Comparison of ENCODE assay signal across 7 cellular contexts in the genomic region with DNA sequence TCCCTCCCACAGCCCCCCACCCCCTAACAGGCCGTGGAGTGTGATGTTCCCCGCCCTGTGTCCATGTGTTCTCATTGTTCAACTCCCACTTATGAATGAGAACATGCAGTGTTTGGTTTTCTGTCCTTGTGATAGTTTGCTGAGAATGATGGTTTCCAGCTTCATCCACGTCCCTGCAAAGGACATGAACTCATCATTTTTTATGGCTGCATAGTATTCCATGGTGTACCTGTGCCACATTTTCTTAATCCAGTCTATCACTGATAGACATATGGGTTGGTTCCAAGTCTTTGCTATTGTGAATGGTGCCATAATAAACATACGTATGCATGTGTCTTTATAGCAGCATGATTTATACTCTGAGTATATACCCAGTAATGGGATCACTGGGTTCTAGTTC. TPM values are rescaled to one million over a fixed set of nuclear protein-coding genes. Genes with fewer than 3 reads are reported as not detected.
DNase-seq lines count a peak whose midpoint lies in the region; ATAC-seq and TF ChIP-seq lines count a peak whose summit lies in the region.
"Not testable (repeated sequence)": the region's sequence is repeated elsewhere in the genome, so short reads cannot be mapped to it uniquely, and the experiment has no call there.

No MANE protein-coding gene starts in this region.

- POLR2A ChIA-PET in CD4-positive, alpha-beta T cell (lab: Charles Lee) = interaction anchor here (3.8 kb wide), 1 partner anchor 24 kb away, joined by 13 read pairs; a partner anchor contains a TSS
- POLR2A ChIA-PET in CD8-positive, alpha-beta memory T cell (lab: Charles Lee) = not testable (repeated sequence)

- H3K4me3 ChIP-seq in CD8-positive, alpha-beta memory T cell (ENCODE audit: low read length); HL-60 (replicated peaks; ENCODE audit: insufficient read depth, low read length): not testable (repeated sequence)

- H3K9me3 Mint-ChIP-seq in CD4-positive, alpha-beta T cell; activated naive CD4-positive, alpha-beta T cell treated with anti-CD3 and anti-CD28 coated beads, Interleukin-2, amount 50 U/mL, for 24 hours; central memory CD8-positive, alpha-beta T cell; immature natural killer cell; natural killer cell treated with Interleukin-12 subunit alpha and Interleukin-12 subunit beta and Interleukin-15 and Interleukin-18, amount 100 ng/mL, for 72 hours: not testable (repeated sequence)
- H3K9me3 Mint-ChIP-seq in CD8-positive, alpha-beta memory T cell = peaks cover 0 to 14% (median 5%) of the 10 kb centered on the region in 5 donors

- intact Hi-C loops in CD4-positive, alpha-beta T cell (cut with DNase I, micrococcal nuclease) = not testable (repeated sequence)

- ATAC-seq in CD4-positive, alpha-beta T cell (ENCODE audit: poor library complexity); central memory CD8-positive, alpha-beta T cell (replicated peaks; ENCODE audit: extremely low read depth, poor library complexity, severe bottlenecking); natural killer cell treated with Interleukin-12 subunit alpha and Interleukin-12 subunit beta and Interleukin-15 and Interleukin-18, amount 100 ng/mL, for 72 hours: not testable (repeated sequence)

- CTCF ChIA-PET in CD4-positive, alpha-beta T cell (lab: Charles Lee); CD8-positive, alpha-beta memory T cell (lab: Charles Lee): not testable (repeated sequence)

- H3K4me3 Mint-ChIP-seq in CD4-positive, alpha-beta T cell; activated naive CD4-positive, alpha-beta T cell treated with anti-CD3 and anti-CD28 coated beads, Interleukin-2, amount 50 U/mL, for 24 hours: not testable (repeated sequence)
- H3K4me3 Mint-ChIP-seq in CD8-positive, alpha-beta memory T cell = peak overlapping the region in 4 of 7 donors; percentile 12 to 19 (median 15)
- H3K4me3 Mint-ChIP-seq in central memory CD8-positive, alpha-beta T cell = peak overlapping the region; percentile 27
- peak overlapping the region; percentile 69 to 85 (median 76) for H3K4me3 Mint-ChIP-seq in immature natural killer cell
- H3K4me3 Mint-ChIP-seq in natural killer cell treated with Interleukin-12 subunit alpha and Interleukin-12 subunit beta and Interleukin-15 and Interleukin-18, amount 100 ng/mL, for 72 hours = peak overlapping the region; percentile 57

- peaks cover 29% of the 10 kb centered on the region for H3K36me3 Mint-ChIP-seq in CD4-positive, alpha-beta T cell (ENCODE audit: low read depth)
- peaks cover 7 to 27% (median 9%) of the 10 kb centered on the region in 3 donors for H3K36me3 Mint-ChIP-seq in CD8-positive, alpha-beta memory T cell
- H3K36me3 Mint-ChIP-seq in activated naive CD4-positive, alpha-beta T cell treated with anti-CD3 and anti-CD28 coated beads, Interleukin-2, amount 50 U/mL, for 24 hours = peaks cover 18% of the 10 kb centered on the region
- H3K36me3 Mint-ChIP-seq in central memory CD8-positive, alpha-beta T cell (ENCODE audit: insufficient read depth) = not testable (repeated sequence)
- H3K36me3 Mint-ChIP-seq in immature natural killer cell = peaks cover 4 to 25% (median 11%) of the 10 kb centered on the region in 3 donors
- peaks cover 16% of the 10 kb centered on the region for H3K36me3 Mint-ChIP-seq in natural killer cell treated with Interleukin-12 subunit alpha and Interleukin-12 subunit beta and Interleukin-15 and Interleukin-18, amount 100 ng/mL, for 72 hours

- not testable (repeated sequence) for H3K27ac ChIP-seq in CD4-positive, alpha-beta T cell (ENCODE audit: low read depth, low read length); CD8-positive, alpha-beta memory T cell (ENCODE audit: low read depth, low read length)
- peak overlapping the region; percentile 16; the same call in 1 of the 2 replicates for H3K27ac ChIP-seq in HL-60 (replicated peaks)

- H3K27ac Mint-ChIP-seq in CD4-positive, alpha-beta T cell = peak overlapping the region; percentile 35
- peak overlapping the region; percentile 15 to 90 (median 74) for H3K27ac Mint-ChIP-seq in CD8-positive, alpha-beta memory T cell
- peak overlapping the region; percentile 27 for H3K27ac Mint-ChIP-seq in activated naive CD4-positive, alpha-beta T cell treated with anti-CD3 and anti-CD28 coated beads, Interleukin-2, amount 50 U/mL, for 24 hours
- H3K27ac Mint-ChIP-seq in central memory CD8-positive, alpha-beta T cell (ENCODE audit: low read depth) = peak overlapping the region; percentile 23
- H3K27ac Mint-ChIP-seq in immature natural killer cell = peak overlapping the region; percentile 86 to 98 (median 92)
- peak overlapping the region; percentile 60 to 63 for H3K27ac Mint-ChIP-seq in natural killer cell treated with Interleukin-12 subunit alpha and Interleukin-12 subunit beta and Interleukin-15 and Interleukin-18, amount 100 ng/mL, for 72 hours

- H3K4me1 ChIP-seq in CD8-positive, alpha-beta memory T cell (ENCODE audit: insufficient read depth, low read length) = peaks cover 27% of the 10 kb centered on the region

- H3K27me3 ChIP-seq in CD4-positive, alpha-beta T cell (ENCODE audit: control insufficient read depth, insufficient read depth, low read length); CD8-positive, alpha-beta memory T cell (ENCODE audit: insufficient read depth, low read length, poor library complexity, severe bottlenecking); HL-60 (ENCODE audit: insufficient read depth, poor library complexity, severe bottlenecking): not testable (repeated sequence)

- not testable (repeated sequence) for H3K9me3 ChIP-seq in CD4-positive, alpha-beta T cell (ENCODE audit: control insufficient read depth, low read length); CD8-positive, alpha-beta memory T cell (ENCODE audit: low read length)

- H3K4me1 Mint-ChIP-seq in CD4-positive, alpha-beta T cell (ENCODE audit: low read depth) = peaks cover 72% of the 10 kb centered on the region
- H3K4me1 Mint-ChIP-seq in CD8-positive, alpha-beta memory T cell = peaks cover 71 to 87% (median 82%) of the 10 kb centered on the region in 3 donors
- H3K4me1 Mint-ChIP-seq in activated naive CD4-positive, alpha-beta T cell treated with anti-CD3 and anti-CD28 coated beads, Interleukin-2, amount 50 U/mL, for 24 hours = peaks cover 62% of the 10 kb centered on the region
- H3K4me1 Mint-ChIP-seq in central memory CD8-positive, alpha-beta T cell = peaks cover 80% of the 10 kb centered on the region
- H3K4me1 Mint-ChIP-seq in immature natural killer cell = peaks cover 94 to 98% of the 10 kb centered on the region in 2 donors
- H3K4me1 Mint-ChIP-seq in natural killer cell treated with Interleukin-12 subunit alpha and Interleukin-12 subunit beta and Interleukin-15 and Interleukin-18, amount 100 ng/mL, for 72 hours (ENCODE audit: low read depth in 2 of 2) = peaks cover 68 to 80% of the 10 kb centered on the region in 2 donors

- not testable (repeated sequence) for TF ChIP-seq CTCF in CD4-positive, alpha-beta T cell (IDR thresholded peaks at IDR 0.05); HL-60 (IDR thresholded peaks at IDR 0.05; ENCODE audit: insufficient read depth, low read length)

- DNase-seq in CD4-positive, alpha-beta T cell; CD8-positive, alpha-beta memory T cell; HL-60 (ENCODE audit: low read depth in 1 of 2, low spot score in 1 of 2); central memory CD8-positive, alpha-beta T cell (ENCODE audit: low spot score in 2 of 2); immature natural killer cell; natural killer cell treated with Interleukin-12 subunit alpha and Interleukin-12 subunit beta and Interleukin-15 and Interleukin-18, amount 100 ng/mL, for 72 hours (ENCODE audit: low spot score): not testable (repeated sequence)

- not testable (repeated sequence) for H3K27me3 Mint-ChIP-seq in CD4-positive, alpha-beta T cell; CD8-positive, alpha-beta memory T cell; activated naive CD4-positive, alpha-beta T cell treated with anti-CD3 and anti-CD28 coated beads, Interleukin-2, amount 50 U/mL, for 24 hours; central memory CD8-positive, alpha-beta T cell; natural killer cell treated with Interleukin-12 subunit alpha and Interleukin-12 subunit beta and Interleukin-15 and Interleukin-18, amount 100 ng/mL, for 72 hours
- H3K27me3 Mint-ChIP-seq in immature natural killer cell (ENCODE audit: low read depth in 3 of 3) = peaks cover 3 to 11% (median 6%) of the 10 kb centered on the region in 3 donors

- H3K36me3 ChIP-seq in CD8-positive, alpha-beta memory T cell (ENCODE audit: insufficient read depth, low read length) = not testable (repeated sequence)

RNA-seq across cellular contexts. Expression of a gene that starts 23.9 kb away (rescaled TPM):
- 10 to 100 TPM; 52.0 to 55.2 TPM for total RNA-seq in CD4-positive, alpha-beta T cell
- 10 to 100 TPM; 27.5 to 30.2 TPM for total RNA-seq in CD8-positive, alpha-beta memory T cell
- 35.5 TPM for polyA plus RNA-seq in CD8-positive, alpha-beta memory T cell
- polyA plus RNA-seq in immature natural killer cell = 10 to 100 TPM; 48.6 to 58.5 (median 55.2) TPM
- total RNA-seq in natural killer cell treated with Interleukin-12 subunit alpha and Interleukin-12 subunit beta and Interleukin-15 and Interleukin-18, amount 100 ng/mL, for 72 hours = 10 to 100 TPM; 41.1 to 49.6 TPM

Comparison
In these comparisons a context has a peak if more than half of its experiments do, and no peak if none do; other contexts are left out.
1. H3K27ac Mint-ChIP-seq: peak in every context shown above with its lines; median percentile 92 in immature natural killer cell; 74 in CD8-positive, alpha-beta memory T cell; 62 in natural killer cell treated with Interleukin-12 subunit alpha and Interleukin-12 subunit beta and Interleukin-15 and Interleukin-18, amount 100 ng/mL, for 72 hours; 35 in CD4-positive, alpha-beta T cell; 27 in activated naive CD4-positive, alpha-beta T cell treated with anti-CD3 and anti-CD28 coated beads, Interleukin-2, amount 50 U/mL, for 24 hours; 23 in central memory CD8-positive, alpha-beta T cell.